In genomic region chr3:5190147-5190791, GRCh38 we compare ENCODE assay signal across 8 cellular contexts. TPM values are rescaled to one million over a fixed set of nuclear protein-coding genes. Genes with fewer than 3 reads are reported as not detected.
DNase-seq lines count a peak whose midpoint lies in the region; ATAC-seq, FAIRE-seq and TF ChIP-seq lines count a peak whose summit lies in the region.

No MANE protein-coding gene starts in this region.

- peak overlapping the region; percentile 96 for H3K4me2 ChIP-seq in A549

- peaks cover 45% of the 10 kb centered on the region for H3K4me1 ChIP-seq in A549
- H3K4me1 ChIP-seq in thyroid gland: peaks cover 25 to 47% of the 10 kb centered on the region in 2 donors

- H3K36me3 Mint-ChIP-seq in activated T-helper 17 cell treated with anti-CD3 and anti-CD28 coated beads, Interleukin-2, amount 50 U/mL, for 72 hours (ENCODE audit: low read depth): peaks cover 68% of the 10 kb centered on the region
- H3K36me3 Mint-ChIP-seq in memory B cell: peaks cover 25% of the 10 kb centered on the region

- intact Hi-C loops in thyroid gland (cut with DNase I): no loop called here

- no peak for TF ChIP-seq EP300 in A549 (IDR thresholded peaks at IDR 0.05)

- H3K4me1 Mint-ChIP-seq in activated T-helper 17 cell treated with anti-CD3 and anti-CD28 coated beads, Interleukin-2, amount 50 U/mL, for 72 hours: peaks cover 42% of the 10 kb centered on the region
- H3K4me1 Mint-ChIP-seq in memory B cell: peaks cover 46% of the 10 kb centered on the region

- TF ChIP-seq RAD21 in A549 (conservative IDR thresholded peaks at IDR 0.05 in 1 of 2, IDR thresholded peaks at IDR 0.05 in 1 of 2): no peak

- DNase-seq in A549 (ENCODE audit: low read depth in 1 of 2, low spot score in 1 of 2) (no peak), GM18507 (ENCODE audit: extremely low spot score, insufficient read length, low read depth) (no peak), memory B cell (ENCODE audit: low spot score in 2 of 2) (no peak), middle frontal gyrus (ENCODE audit: extremely low spot score, low spot score) (no peak), thyroid gland (no peak), iPS-NIHi11 (ENCODE audit: low spot score) (no peak)

- H3K27ac ChIP-seq in A549 (no peak overlapping the region), thyroid gland (no peak overlapping the region)

- H3K4me3 ChIP-seq in A549: no peak overlapping the region
- H3K4me3 ChIP-seq in thyroid gland (replicated peaks in 1 of 3): no peak overlapping the region

- FAIRE-seq in A549 (lab: Jason Lieb, UNC): no peak
- peak; percentile 62 for FAIRE-seq in GM18507 (lab: Jason Lieb, UNC)

- TF ChIP-seq CTCF in A549 (IDR thresholded peaks at IDR 0.05) (no peak), thyroid gland (IDR thresholded peaks at IDR 0.05) (no peak)

- H3K4me3 Mint-ChIP-seq in activated T-helper 17 cell treated with anti-CD3 and anti-CD28 coated beads, Interleukin-2, amount 50 U/mL, for 72 hours: peak overlapping the region; percentile 94
- H3K4me3 Mint-ChIP-seq in memory B cell: peak overlapping the region; percentile 99

- no peaks in the 10 kb centered on the region for H3K27me3 Mint-ChIP-seq in activated T-helper 17 cell treated with anti-CD3 and anti-CD28 coated beads, Interleukin-2, amount 50 U/mL, for 72 hours
- H3K27me3 Mint-ChIP-seq in memory B cell: no peaks in the 10 kb centered on the region

- TF ChIP-seq POLR2A in A549 (IDR thresholded peaks at IDR 0.05; ENCODE audit: low read length) (no peak), thyroid gland (IDR thresholded peaks at IDR 0.05) (no peak)

- ATAC-seq in A549: no peak
- peak; percentile 28 for ATAC-seq in activated T-helper 17 cell treated with anti-CD3 and anti-CD28 coated beads, Interleukin-2, amount 50 U/mL, for 72 hours (replicated peaks)
- ATAC-seq in memory B cell (ENCODE audit: low read depth): no peak
- ATAC-seq in GM21447 (IDR thresholded peaks at IDR 0.05; ENCODE audit: unreplicated experiment): no peak

- H3K27me3 ChIP-seq in thyroid gland: no peaks in the 10 kb centered on the region

- CTCF ChIA-PET in A549 (lab: Yijun Ruan, JAX): no interaction called here

- no peaks in the 10 kb centered on the region for H3K36me3 ChIP-seq in thyroid gland

- H3K27ac Mint-ChIP-seq in activated T-helper 17 cell treated with anti-CD3 and anti-CD28 coated beads, Interleukin-2, amount 50 U/mL, for 72 hours: peak overlapping the region; percentile 98
- H3K27ac Mint-ChIP-seq in memory B cell: peak overlapping the region; percentile 99

- H3K9me3 ChIP-seq in A549 (no peaks in the 10 kb centered on the region), thyroid gland (no peaks in the 10 kb centered on the region)

- 89% methylated on average over 7 of the region's 7 CpGs for WGBS in A549 (ENCODE audit: missing lambda C conversion rate)
- WGBS in thyroid gland, 2 donors: 72 to 77% methylated on average over 7 of the region's 7 CpGs

- POLR2A ChIA-PET in A549 (lab: Yijun Ruan, JAX): no interaction called here

- no peaks in the 10 kb centered on the region for H3K9me3 Mint-ChIP-seq in activated T-helper 17 cell treated with anti-CD3 and anti-CD28 coated beads, Interleukin-2, amount 50 U/mL, for 72 hours
- H3K9me3 Mint-ChIP-seq in memory B cell: no peaks in the 10 kb centered on the region

TF ChIP-seq in A549, 52 proteins besides CTCF, POLR2A, EP300 and RAD21:
- TF ChIP-seq, protein P1, sequence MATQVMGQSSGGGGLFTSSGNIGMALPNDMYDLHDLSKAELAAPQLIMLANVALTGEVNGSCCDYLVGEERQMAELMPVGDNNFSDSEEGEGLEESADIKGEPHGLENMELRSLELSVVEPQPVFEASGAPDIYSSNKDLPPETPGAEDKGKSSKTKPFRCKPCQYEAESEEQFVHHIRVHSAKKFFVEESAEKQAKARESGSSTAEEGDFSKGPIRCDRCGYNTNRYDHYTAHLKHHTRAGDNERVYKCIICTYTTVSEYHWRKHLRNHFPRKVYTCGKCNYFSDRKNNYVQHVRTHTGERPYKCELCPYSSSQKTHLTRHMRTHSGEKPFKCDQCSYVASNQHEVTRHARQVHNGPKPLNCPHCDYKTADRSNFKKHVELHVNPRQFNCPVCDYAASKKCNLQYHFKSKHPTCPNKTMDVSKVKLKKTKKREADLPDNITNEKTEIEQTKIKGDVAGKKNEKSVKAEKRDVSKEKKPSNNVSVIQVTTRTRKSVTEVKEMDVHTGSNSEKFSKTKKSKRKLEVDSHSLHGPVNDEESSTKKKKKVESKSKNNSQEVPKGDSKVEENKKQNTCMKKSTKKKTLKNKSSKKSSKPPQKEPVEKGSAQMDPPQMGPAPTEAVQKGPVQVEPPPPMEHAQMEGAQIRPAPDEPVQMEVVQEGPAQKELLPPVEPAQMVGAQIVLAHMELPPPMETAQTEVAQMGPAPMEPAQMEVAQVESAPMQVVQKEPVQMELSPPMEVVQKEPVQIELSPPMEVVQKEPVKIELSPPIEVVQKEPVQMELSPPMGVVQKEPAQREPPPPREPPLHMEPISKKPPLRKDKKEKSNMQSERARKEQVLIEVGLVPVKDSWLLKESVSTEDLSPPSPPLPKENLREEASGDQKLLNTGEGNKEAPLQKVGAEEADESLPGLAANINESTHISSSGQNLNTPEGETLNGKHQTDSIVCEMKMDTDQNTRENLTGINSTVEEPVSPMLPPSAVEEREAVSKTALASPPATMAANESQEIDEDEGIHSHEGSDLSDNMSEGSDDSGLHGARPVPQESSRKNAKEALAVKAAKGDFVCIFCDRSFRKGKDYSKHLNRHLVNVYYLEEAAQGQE (IDR thresholded peaks at IDR 0.05): no peak
- TF ChIP-seq RNF2 (IDR thresholded peaks at IDR 0.05; ENCODE audit: borderline replicate concordance, low read depth) (no peak), JUNB (IDR thresholded peaks at IDR 0.05) (no peak)
- TF ChIP-seq, protein P2, sequence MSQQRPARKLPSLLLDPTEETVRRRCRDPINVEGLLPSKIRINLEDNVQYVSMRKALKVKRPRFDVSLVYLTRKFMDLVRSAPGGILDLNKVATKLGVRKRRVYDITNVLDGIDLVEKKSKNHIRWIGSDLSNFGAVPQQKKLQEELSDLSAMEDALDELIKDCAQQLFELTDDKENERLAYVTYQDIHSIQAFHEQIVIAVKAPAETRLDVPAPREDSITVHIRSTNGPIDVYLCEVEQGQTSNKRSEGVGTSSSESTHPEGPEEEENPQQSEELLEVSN (IDR thresholded peaks at IDR 0.05; ENCODE audit: borderline replicate concordance, low read depth): no peak

RNA-seq across cellular contexts. Expression of gene EDEM1, which starts 2.8 kb away (rescaled TPM):
- polyA plus RNA-seq in A549 (2011; rRNA removed) (39.4 and 40.9 TPM in 2 replicates), A549 (2017; fragmentation: RNase III; extraction: RNeasy Plus Mini Kit Qiagen cat#74134 plus additional on column Dnase treatment) (15.2 to 16.8 TPM (median 16.3 TPM) in 3 replicates)
- polyA plus RNA-seq in A549 (2012; cell fraction: cytosol; rRNA removed): 9.2 and 11.9 TPM in 2 replicates
- 10.8 and 12.4 TPM in 2 replicates for polyA plus RNA-seq in A549 (2012; cell fraction: nucleus; rRNA removed)
- polyA minus RNA-seq in A549 (2011; rRNA and poly(A)+ RNA removed): 40.9 and 43.8 TPM in 2 replicates
- 100 to 1,000 TPM; 145 to 194 TPM for total RNA-seq in activated T-helper 17 cell treated with anti-CD3 and anti-CD28 coated beads, Interleukin-2, amount 50 U/mL, for 72 hours
- 10 to 100 TPM; 26.1 to 58.4 (median 43.0) TPM for total RNA-seq in thyroid gland
